ENCODE assay signal across 8 cellular contexts in genomic region chr16:55842369-55843104, GRCh38. TPM values are rescaled to one million over a fixed set of nuclear protein-coding genes. Genes with fewer than 3 reads are reported as not detected.
DNase-seq lines count a peak whose midpoint lies in the region; ATAC-seq, FAIRE-seq and TF ChIP-seq lines count a peak whose summit lies in the region.

No MANE protein-coding gene starts in this region.

- no peak overlapping the region for H3K27ac ChIP-seq in K562 (ENCODE audit: extremely low read depth, low read depth, low read length)
- H3K27ac ChIP-seq in testis = no peak overlapping the region

- FAIRE-seq in K562 (lab: Jason Lieb, UNC) = peak; percentile 95

- no peaks in the 10 kb centered on the region for H3K4me1 Mint-ChIP-seq in immature natural killer cell

- H3K4me3 ChIP-seq in K562 (no peak overlapping the region), testis (no peak overlapping the region)

- no TSS peak for BruUV-seq in K562 (replicated peaks; lab: Mats Ljungman, UMichigan)

- POLR2A ChIA-PET in K562 (lab: Yijun Ruan, JAX) = interaction anchor here (0.6 kb wide), 2 partner anchors 141 to 330 kb away, joined by 3 read pairs; no protein-coding TSS in a partner anchor

- H3K9ac ChIP-seq in K562 (ENCODE audit: insufficient read depth in 1 of 2, low read depth in 2 of 2, low read length in 2 of 2) = no peak overlapping the region

- no peak overlapping the region for H3K27ac Mint-ChIP-seq in immature natural killer cell

- H3K9me3 ChIP-seq in K562 (replicated peaks; ENCODE audit: control insufficient read depth, insufficient read depth, low read depth, low read length) (no peaks in the 10 kb centered on the region), testis (no peaks in the 10 kb centered on the region)

- H3K27me3 ChIP-seq in K562 (ENCODE audit: control insufficient read depth in 2 of 2, insufficient read depth in 2 of 2, low read length in 2 of 2) (peaks cover 0 to 7% of the 10 kb centered on the region in 2 experiments; a peak in 2 of 5 replicates), testis (no peaks in the 10 kb centered on the region)

- H3K36me3 ChIP-seq in K562 (ENCODE audit: control insufficient read depth, insufficient read depth, low read length) (no peaks in the 10 kb centered on the region), testis (ENCODE audit: low read depth, missing control alignments) (no peaks in the 10 kb centered on the region)

- no peaks in the 10 kb centered on the region for H3K36me3 Mint-ChIP-seq in immature natural killer cell

- H3K27me3 Mint-ChIP-seq in immature natural killer cell (ENCODE audit: low read depth in 3 of 3) = peaks cover 0 to 5% (median 2%) of the 10 kb centered on the region in 3 donors

- H3K4me2 ChIP-seq in K562 (ENCODE audit: insufficient read depth, low read length) = no peak overlapping the region

- intact Hi-C loops in K562 (cut with micrococcal nuclease) (loop anchor here (1.0 to 10.0 kb wide), 3 partner anchors 130 to 377 kb away; no protein-coding TSS in a partner anchor), testis (cut with DNase I; ENCODE audit: low total_unique reads) (loop anchor here (10.0 kb wide), 1 partner anchor 128 kb away; no protein-coding TSS in a partner anchor)

- peak; percentile 65 to 85 (median 67) for TF ChIP-seq CTCF in K562 (IDR thresholded peaks at IDR 0.05 in 2 of 3, conservative IDR thresholded peaks at IDR 0.05 in 1 of 3; ENCODE audit: insufficient read depth in 2 of 3, low read depth in 1 of 3, low read length in 3 of 3)
- peak; percentile 78 to 86 (median 79) for TF ChIP-seq CTCF in testis (IDR thresholded peaks at IDR 0.05)

- no peaks in the 10 kb centered on the region for H3K9me3 Mint-ChIP-seq in immature natural killer cell

- H3K9me1 ChIP-seq in K562 (ENCODE audit: control insufficient read depth, insufficient read depth, low read length) = no peaks in the 10 kb centered on the region

- no peak overlapping the region for H3K4me3 Mint-ChIP-seq in immature natural killer cell

- no peaks in the 10 kb centered on the region for H3K79me2 ChIP-seq in K562 (ENCODE audit: control insufficient read depth, insufficient read depth, low read length)

- peak; percentile 85 for ATAC-seq in K562
- no peak for ATAC-seq in GM18867 (IDR thresholded peaks at IDR 0.05; ENCODE audit: unreplicated experiment)
- no peak for ATAC-seq in GM21447 (IDR thresholded peaks at IDR 0.05; ENCODE audit: unreplicated experiment)

- DNase-seq in DMS153 treated with DMSO at 0.1 percent for 48 hours (lab: John Stamatoyannopoulos, UW; ENCODE audit: unreplicated experiment) (peak; percentile 69), H4 (ENCODE audit: low spot score) (peak; percentile 56), NCI-H748 treated with DMSO at 0.1 percent for 48 hours (lab: John Stamatoyannopoulos, UW) (peak; percentile 17), K562 (ENCODE audit: extremely low read depth in 1 of 4, low spot score in 3 of 4) (peak; percentile 59 to 61 (median 60)), immature natural killer cell (peak; percentile 24 to 51 (median 32)), testis (peak; percentile 41)

- TF ChIP-seq POLR2A in K562 (conservative IDR thresholded peaks at IDR 0.05) = no peak
- TF ChIP-seq POLR2A in testis (IDR thresholded peaks at IDR 0.05) = no peak

- H3K4me1 ChIP-seq in K562 (replicated peaks in 1 of 2; ENCODE audit: control insufficient read depth in 2 of 2, insufficient read depth in 2 of 2, low read length in 2 of 2) (no peaks in the 10 kb centered on the region), testis (no peaks in the 10 kb centered on the region)

- 10% methylated on average over 11 of the region's 11 CpGs for WGBS in K562 (ENCODE audit: insufficient coverage, low coverage, missing lambda C conversion rate)
- 44 to 46% methylated on average over 11 of the region's 11 CpGs for WGBS in testis, 2 donors

- CTCF ChIA-PET in K562 (lab: Yijun Ruan, JAX; ENCODE audit: low intra/inter-chr PET ratio) = interaction anchor here (0.8 to 2.1 kb wide), 5 partner anchors 130 to 378 kb away, joined by 3 to 28 read pairs (median 6); no protein-coding TSS in a partner anchor

- TF ChIP-seq EP300 in K562 (IDR thresholded peaks at IDR 0.05; ENCODE audit: low read length) = no peak

- in situ Hi-C loops in K562 (cut with MboI) = loop anchor here (5.0 to 10.0 kb wide), 2 partner anchors 130 to 348 kb away; no protein-coding TSS in a partner anchor

- H4K20me1 ChIP-seq in K562 (replicated peaks; ENCODE audit: control insufficient read depth, insufficient read depth, low read length) = no peaks in the 10 kb centered on the region

- TF ChIP-seq RAD21 in K562 (CRISPR knock-in tag; conservative IDR thresholded peaks at IDR 0.05 in 1 of 2, IDR thresholded peaks at IDR 0.05 in 1 of 2) = peak; percentile 82 to 86

- no peak overlapping the region for H2AFZ ChIP-seq in K562 (ENCODE audit: low read depth, low read length)

TF ChIP-seq in K562, 482 proteins besides CTCF, POLR2A, EP300 and RAD21 (continues in another document):
- TF ChIP-seq ARID2 (IDR thresholded peaks at IDR 0.05) (peak; percentile 28; the same call in 1 of the 2 replicates), CREM (IDR thresholded peaks at IDR 0.05; ENCODE audit: low read depth) (no peak), CC2D1A (IDR thresholded peaks at IDR 0.05) (0 out of 2 replicates have a peak, but pooled peaks have one; percentile 11), NFE2 (IDR thresholded peaks at IDR 0.05; ENCODE audit: low read depth) (peak; percentile 30; the same call in 1 of the 2 replicates), ZNF239 (CRISPR knock-in tag; IDR thresholded peaks at IDR 0.05) (no peak)
- TF ChIP-seq, protein P1, sequence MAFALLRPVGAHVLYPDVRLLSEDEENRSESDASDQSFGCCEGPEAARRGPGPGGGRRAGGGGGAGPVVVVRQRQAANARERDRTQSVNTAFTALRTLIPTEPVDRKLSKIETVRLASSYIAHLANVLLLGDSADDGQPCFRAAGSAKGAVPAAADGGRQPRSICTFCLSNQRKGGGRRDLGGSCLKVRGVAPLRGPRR (CRISPR knock-in tag; IDR thresholded peaks at IDR 0.05) = no peak
- TF ChIP-seq, protein P2, sequence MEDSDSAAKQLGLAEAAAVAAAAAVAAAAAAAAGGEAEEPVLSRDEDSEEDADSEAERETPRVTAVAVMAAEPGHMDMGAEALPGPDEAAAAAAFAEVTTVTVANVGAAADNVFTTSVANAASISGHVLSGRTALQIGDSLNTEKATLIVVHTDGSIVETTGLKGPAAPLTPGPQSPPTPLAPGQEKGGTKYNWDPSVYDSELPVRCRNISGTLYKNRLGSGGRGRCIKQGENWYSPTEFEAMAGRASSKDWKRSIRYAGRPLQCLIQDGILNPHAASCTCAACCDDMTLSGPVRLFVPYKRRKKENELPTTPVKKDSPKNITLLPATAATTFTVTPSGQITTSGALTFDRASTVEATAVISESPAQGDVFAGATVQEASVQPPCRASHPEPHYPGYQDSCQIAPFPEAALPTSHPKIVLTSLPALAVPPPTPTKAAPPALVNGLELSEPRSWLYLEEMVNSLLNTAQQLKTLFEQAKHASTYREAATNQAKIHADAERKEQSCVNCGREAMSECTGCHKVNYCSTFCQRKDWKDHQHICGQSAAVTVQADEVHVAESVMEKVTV (CRISPR knock-in tag; IDR thresholded peaks at IDR 0.05) = peak; percentile 65

RNA-seq across cellular contexts. Expression of gene CES1, which starts 9.6 kb away (rescaled TPM):
- total RNA-seq in H4 (2014; rRNA removed; shearing (Covaris generic)) = 0.39 and 0.47 TPM in 2 replicates
- 0.23 and 0.69 TPM in 2 replicates for total RNA-seq in K562 (2011; cell fraction: chromatin; rRNA removed; ENCODE audit: low replicate concordance)
- not detected in 2 replicates for total RNA-seq in K562 (2011; cell fraction: nucleolus; rRNA removed)
- total RNA-seq in K562 (2011; cell fraction: nucleoplasm; rRNA removed) = not detected in 2 replicates
- not detected in 2 replicates for total RNA-seq in K562 (2014; rRNA removed)
- not detected in 2 replicates for total RNA-seq in K562 (2014; rRNA removed; fragmentation: Illumina TruSeq; extraction: Trizol)
- total RNA-seq in K562 (2015; rRNA removed; fragmentation: Illumina TruSeq; extraction: Trizol) = 0.22 TPM in 1 of 2 replicates, not detected in the other
- 0.87 and 1.2 TPM in 2 replicates for total RNA-seq in K562 (2021)
- polyA plus RNA-seq in K562 (2011; rRNA removed) = 0.14 TPM in 1 of 2 replicates, not detected in the other
- polyA plus RNA-seq in K562 (2011; cell fraction: cytosol; rRNA removed) = 0.31 TPM in 1 of 2 replicates, not detected in the other
- 1.3 TPM in 1 of 2 replicates, not detected in the other for polyA plus RNA-seq in K562 (2011; cell fraction: nucleus; rRNA removed)
- 0.09 and 0.51 TPM in 2 replicates for polyA plus RNA-seq in K562 (2012)
- not detected in 2 replicates for polyA plus RNA-seq in K562 (2014; fragmentation: Illumina TruSeq; extraction: Trizol)
- under 1 TPM; 0.10 to 0.13 TPM for polyA plus RNA-seq in K562 (2014; fragmentation: Nextera tagmentation; extraction: Ambion mirVana)
- polyA plus RNA-seq in K562 (2014; rRNA removed) = 0.19 TPM in 1 of 2 replicates, not detected in the other
- polyA minus RNA-seq in K562 (2011; rRNA and poly(A)+ RNA removed) = not detected in 2 replicates
- polyA minus RNA-seq in K562 (2011; cell fraction: cytosol; rRNA and poly(A)+ RNA removed) = not detected in 2 replicates
- not detected in 2 replicates for polyA minus RNA-seq in K562 (2011; cell fraction: nucleus; rRNA and poly(A)+ RNA removed)
- polyA plus RNA-seq in immature natural killer cell = 1 to 10 TPM in 2 of 3 donors, under 1 TPM in 1; 0.61 to 8.1 (median 1.9) TPM
- total RNA-seq in testis = 1 to 10 TPM; 2.1 to 5.8 TPM
- 18.3 TPM for polyA plus RNA-seq in testis (ENCODE audit: insufficient read depth, low read depth, low replicate concordance)

RNA-seq across cellular contexts. Expression of gene CES5A, which starts 32.6 kb away (rescaled TPM):
- total RNA-seq in H4 (2014; rRNA removed; shearing (Covaris generic)) = not detected in 2 replicates
- not detected in 2 replicates for total RNA-seq in K562 (2011; cell fraction: chromatin; rRNA removed; ENCODE audit: low replicate concordance)
- not detected in 2 replicates for total RNA-seq in K562 (2011; cell fraction: nucleolus; rRNA removed)
- not detected in 2 replicates for total RNA-seq in K562 (2011; cell fraction: nucleoplasm; rRNA removed)
- total RNA-seq in K562 (2014; rRNA removed) = not detected in 2 replicates
- 0.19 TPM in 1 of 2 replicates, not detected in the other for total RNA-seq in K562 (2014; rRNA removed; fragmentation: Illumina TruSeq; extraction: Trizol)
- total RNA-seq in K562 (2015; rRNA removed; fragmentation: Illumina TruSeq; extraction: Trizol) = not detected in 2 replicates
- 0.07 and 0.29 TPM in 2 replicates for total RNA-seq in K562 (2021)
- polyA plus RNA-seq in K562 (2011; rRNA removed) = not detected in 2 replicates
- polyA plus RNA-seq in K562 (2011; cell fraction: cytosol; rRNA removed) = not detected in 2 replicates
- polyA plus RNA-seq in K562 (2011; cell fraction: nucleus; rRNA removed) = not detected in 2 replicates
- polyA plus RNA-seq in K562 (2012) = 0.12 and 1.9 TPM in 2 replicates
- 0.16 and 0.25 TPM in 2 replicates for polyA plus RNA-seq in K562 (2014; fragmentation: Illumina TruSeq; extraction: Trizol)
- under 1 TPM; 0.15 to 0.17 TPM for polyA plus RNA-seq in K562 (2014; fragmentation: Nextera tagmentation; extraction: Ambion mirVana)
- 0.09 and 0.22 TPM in 2 replicates for polyA plus RNA-seq in K562 (2014; rRNA removed)
- polyA minus RNA-seq in K562 (2011; rRNA and poly(A)+ RNA removed) = not detected in 2 replicates
- polyA minus RNA-seq in K562 (2011; cell fraction: cytosol; rRNA and poly(A)+ RNA removed) = not detected in 2 replicates
- polyA minus RNA-seq in K562 (2011; cell fraction: nucleus; rRNA and poly(A)+ RNA removed) = not detected in 2 replicates
- polyA plus RNA-seq in immature natural killer cell = not detected
- total RNA-seq in testis = 1 to 10 TPM in 1 of 2 donors, not detected in 1; 1.5 TPM
- polyA plus RNA-seq in testis (ENCODE audit: insufficient read depth, low read depth, low replicate concordance) = 0.83 TPM

Comparison
In these comparisons a context has a peak if more than half of its experiments do, and no peak if none do; other contexts are left out.
1. DNase-seq: peak in every context shown above with its lines; median percentile 69 in DMS153 treated with DMSO at 0.1 percent for 48 hours; 60 in K562; 56 in H4; 41 in testis; 32 in immature natural killer cell; 17 in NCI-H748 treated with DMSO at 0.1 percent for 48 hours.